ENCODE assay signal across 15 cellular contexts in genomic region chrX:151543706-151544105, GRCh38. TPM values are rescaled to one million over a fixed set of nuclear protein-coding genes. Genes with fewer than 3 reads are reported as not detected.
DNase-seq lines count a peak whose midpoint lies in the region; ATAC-seq, FAIRE-seq and TF ChIP-seq lines count a peak whose summit lies in the region.
"Had no signal": no experiment of that assay in that cellular context is flagged by ENCODE, and none has a peak within 500 bp of the region (broad histone marks: within the 10 kb centered on the region; RNA-seq: fewer than 3 reads in every experiment).

No MANE protein-coding gene starts in this region.

- no peak for FAIRE-seq in small intestine (lab: Jason Lieb, UNC)

- no peaks in the 10 kb centered on the region for H3K27me3 Mint-ChIP-seq in activated CD8-positive, alpha-beta T cell treated with anti-CD3 and anti-CD28 coated beads for 36 hours
- H3K27me3 Mint-ChIP-seq in HFFc6 (ENCODE audit: insufficient read depth) = no peaks in the 10 kb centered on the region
- H3K27me3 Mint-ChIP-seq: CD4-positive, CD25-positive, alpha-beta regulatory T cell had no signal

- intact Hi-C loops in activated CD8-positive, alpha-beta T cell treated with anti-CD3 and anti-CD28 coated beads for 36 hours (cut with micrococcal nuclease) = no loop called here

- no peaks in the 10 kb centered on the region for H3K9me3 Mint-ChIP-seq in activated CD8-positive, alpha-beta T cell treated with anti-CD3 and anti-CD28 coated beads for 36 hours
- peaks cover 5% of the 10 kb centered on the region; the same call in 1 of the 2 replicates for H3K9me3 Mint-ChIP-seq in HFFc6
- H3K9me3 Mint-ChIP-seq: CD4-positive, CD25-positive, alpha-beta regulatory T cell; neural crest cell had no signal

- H3K4me1 Mint-ChIP-seq in activated CD8-positive, alpha-beta T cell treated with anti-CD3 and anti-CD28 coated beads for 36 hours (ENCODE audit: low read depth) = peaks cover 2% of the 10 kb centered on the region
- no peaks in the 10 kb centered on the region for H3K4me1 Mint-ChIP-seq in HFFc6 (ENCODE audit: low read depth)
- H3K4me1 Mint-ChIP-seq: CD4-positive, CD25-positive, alpha-beta regulatory T cell had no signal

- no peak for TF ChIP-seq CTCF in activated CD8-positive, alpha-beta T cell treated with anti-CD3 and anti-CD28 coated beads for 36 hours (IDR thresholded peaks at IDR 0.05)
- no peak for TF ChIP-seq CTCF in HFFc6 (IDR thresholded peaks at IDR 0.05)

- no peak overlapping the region for H3K27ac Mint-ChIP-seq in activated CD8-positive, alpha-beta T cell treated with anti-CD3 and anti-CD28 coated beads for 36 hours
- H3K27ac Mint-ChIP-seq in HFFc6 = no peak overlapping the region

- POLR2A ChIA-PET in activated CD8-positive, alpha-beta T cell treated with anti-CD3 and anti-CD28 coated beads for 36 hours (lab: Charles Lee) = no interaction called here

- H3K4me3 ChIP-seq in small intestine (ENCODE audit: low read depth in 1 of 2, low read length in 2 of 2) = no peak overlapping the region
- H3K4me3 ChIP-seq: gastrocnemius medialis, left ventricle myocardium inferior, skin epidermis had no signal

- DNase-seq in EH (ENCODE audit: low read depth) (peak; percentile 0), NCI-H524 (lab: John Stamatoyannopoulos, UW) (no peak), HFFc6 (no peak), small intestine (no peak), NCI-H187 (lab: John Stamatoyannopoulos, UW) (no peak)
- peak; percentile 2 for DNase-seq in activated CD8-positive, alpha-beta T cell treated with anti-CD3 and anti-CD28 coated beads for 36 hours
- DNase-seq: activated CD4-positive, alpha-beta T cell treated with anti-CD3 and anti-CD28 coated beads for 4 hours; gastrocnemius medialis; left ventricle myocardium inferior; NCI-H510A had no signal

- CTCF ChIA-PET in activated CD8-positive, alpha-beta T cell treated with anti-CD3 and anti-CD28 coated beads for 36 hours (lab: Charles Lee) = no interaction called here

- no peaks in the 10 kb centered on the region for H3K36me3 Mint-ChIP-seq in activated CD8-positive, alpha-beta T cell treated with anti-CD3 and anti-CD28 coated beads for 36 hours (ENCODE audit: low read depth)
- no peaks in the 10 kb centered on the region for H3K36me3 Mint-ChIP-seq in HFFc6 (ENCODE audit: low read depth)
- H3K36me3 Mint-ChIP-seq: CD4-positive, CD25-positive, alpha-beta regulatory T cell had no signal

- WGBS in small intestine, 3 donors = 47 to 73% (median 56%) methylated on average over 2 of the region's 2 CpGs

- no peaks in the 10 kb centered on the region for H3K4me1 ChIP-seq in small intestine (ENCODE audit: control insufficient read depth in 2 of 2, insufficient read depth in 1 of 2, low read depth in 1 of 2, low read length in 1 of 2)
- H3K4me1 ChIP-seq: gastrocnemius medialis, left ventricle myocardium inferior had no signal

- ATAC-seq in GM18520 (IDR thresholded peaks at IDR 0.05; ENCODE audit: unreplicated experiment) (peak; percentile 40), HG02763 (IDR thresholded peaks at IDR 0.05; ENCODE audit: unreplicated experiment) (peak; percentile 96)
- no peak for ATAC-seq in activated CD8-positive, alpha-beta T cell treated with anti-CD3 and anti-CD28 coated beads for 36 hours
- ATAC-seq: gastrocnemius medialis had no signal

- H3K36me3 ChIP-seq in small intestine (ENCODE audit: control insufficient read depth in 2 of 2, insufficient read depth in 2 of 2, low read length in 2 of 2) = no peaks in the 10 kb centered on the region
- H3K36me3 ChIP-seq: gastrocnemius medialis, left ventricle myocardium inferior had no signal

- H3K4me3 Mint-ChIP-seq in activated CD8-positive, alpha-beta T cell treated with anti-CD3 and anti-CD28 coated beads for 36 hours = no peak overlapping the region
- no peak overlapping the region for H3K4me3 Mint-ChIP-seq in HFFc6
- H3K4me3 Mint-ChIP-seq: CD4-positive, CD25-positive, alpha-beta regulatory T cell; neural crest cell had no signal

- H3K27me3 ChIP-seq in small intestine (ENCODE audit: control insufficient read depth in 2 of 2, insufficient read depth in 2 of 2, low read length in 2 of 2) = no peaks in the 10 kb centered on the region
- H3K27me3 ChIP-seq: gastrocnemius medialis had no signal

- no peaks in the 10 kb centered on the region for H3K9me3 ChIP-seq in small intestine (ENCODE audit: control insufficient read depth, low read depth)
- H3K9me3 ChIP-seq: gastrocnemius medialis, left ventricle myocardium inferior had no signal

- no peak overlapping the region for H3K27ac ChIP-seq in small intestine (ENCODE audit: low read depth in 1 of 2, low read length in 1 of 2)
- H3K27ac ChIP-seq: gastrocnemius medialis, left ventricle myocardium inferior, skin epidermis had no signal

RNA-seq across cellular contexts. Expression of gene PASD1, which starts 19.8 kb away (rescaled TPM):
- not detected for total RNA-seq in activated CD8-positive, alpha-beta T cell treated with anti-CD3 and anti-CD28 coated beads for 36 hours
- not detected for total RNA-seq in HFFc6 (2021; fragmentation: NEBNext Ultra II Directional; extraction: Animal tissue kit (Norgen Biotek cat#: 25700))
- not detected for polyA plus RNA-seq in small intestine
- total RNA-seq: CD4-positive, CD25-positive, alpha-beta regulatory T cell; gastrocnemius medialis; left ventricle myocardium inferior; neural crest cell had no signal
- polyA plus RNA-seq: CD4-positive, CD25-positive, alpha-beta regulatory T cell had no signal

Comparison
In these comparisons a context has a peak if more than half of its experiments do, and no peak if none do; other contexts are left out.
1. DNase-seq: peak in EH (single experiment) and activated CD8-positive, alpha-beta T cell treated with anti-CD3 and anti-CD28 coated beads for 36 hours (single experiment); none in NCI-H524 (0 of 2), HFFc6 (single experiment), small intestine (single experiment) and NCI-H187 (0 of 2).